Comparison of ENCODE assay signal across 1 cellular context in the genomic region with DNA sequence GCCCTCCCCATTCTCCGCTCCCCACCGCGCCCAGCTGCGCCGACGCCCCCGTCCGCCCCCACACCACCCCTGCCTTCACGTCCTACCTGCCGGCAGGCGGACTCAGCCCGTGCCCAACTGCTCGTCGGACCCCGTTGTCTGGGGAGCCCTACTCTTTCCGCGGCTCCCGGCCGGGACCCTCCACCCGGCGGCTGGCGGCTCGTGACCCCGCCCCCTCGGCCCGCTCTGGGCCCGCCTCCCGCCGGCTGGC.
TF ChIP-seq lines count a peak whose summit lies in the region.

A gene (minus strand): TSS at position 209 of the 250 bp plus-strand sequence. CDS start 9,899 bp downstream, outside the sequence.

TF ChIP-seq in HepG2, 621 proteins besides CTCF, POLR2A, EP300 and RAD21 (continued from another document and continues in another):
- TF ChIP-seq, protein P1, sequence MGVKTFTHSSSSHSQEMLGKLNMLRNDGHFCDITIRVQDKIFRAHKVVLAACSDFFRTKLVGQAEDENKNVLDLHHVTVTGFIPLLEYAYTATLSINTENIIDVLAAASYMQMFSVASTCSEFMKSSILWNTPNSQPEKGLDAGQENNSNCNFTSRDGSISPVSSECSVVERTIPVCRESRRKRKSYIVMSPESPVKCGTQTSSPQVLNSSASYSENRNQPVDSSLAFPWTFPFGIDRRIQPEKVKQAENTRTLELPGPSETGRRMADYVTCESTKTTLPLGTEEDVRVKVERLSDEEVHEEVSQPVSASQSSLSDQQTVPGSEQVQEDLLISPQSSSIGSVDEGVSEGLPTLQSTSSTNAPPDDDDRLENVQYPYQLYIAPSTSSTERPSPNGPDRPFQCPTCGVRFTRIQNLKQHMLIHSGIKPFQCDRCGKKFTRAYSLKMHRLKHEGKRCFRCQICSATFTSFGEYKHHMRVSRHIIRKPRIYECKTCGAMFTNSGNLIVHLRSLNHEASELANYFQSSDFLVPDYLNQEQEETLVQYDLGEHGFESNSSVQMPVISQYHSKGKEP (CRISPR knock-in tag; IDR thresholded peaks at IDR 0.05), result no peak
- TF ChIP-seq SIN3A (IDR thresholded peaks at IDR 0.05; ENCODE audit: borderline replicate concordance, low read depth, low read length) (no peak), ISL2 (CRISPR knock-in tag; IDR thresholded peaks at IDR 0.05) (no peak), ZNF234 (CRISPR knock-in tag; conservative IDR thresholded peaks at IDR 0.05) (0 out of 2 replicates have a peak, but pooled peaks have one; percentile 30), MTF2 (CRISPR knock-in tag; IDR thresholded peaks at IDR 0.05; ENCODE audit: borderline replicate concordance) (no peak), ZNF382 (CRISPR knock-in tag; IDR thresholded peaks at IDR 0.05; ENCODE audit: borderline replicate concordance) (no peak), NFKBIZ (CRISPR knock-in tag; IDR thresholded peaks at IDR 0.05) (no peak), TAF15 (IDR thresholded peaks at IDR 0.05; ENCODE audit: low read depth, low read length, poor library complexity, severe bottlenecking) (peak; percentile 65), FLYWCH1 (CRISPR knock-in tag; IDR thresholded peaks at IDR 0.05) (no peak), AGO2 (optimal IDR thresholded peaks at IDR 0.05; ENCODE audit: low read depth, low read length) (no peak), REL (CRISPR knock-in tag; conservative IDR thresholded peaks at IDR 0.05) (no peak; the same call in 1 of the 2 replicates), ZNF790 (CRISPR knock-in tag; IDR thresholded peaks at IDR 0.05; ENCODE audit: borderline replicate concordance) (no peak), SMARCE1 (IDR thresholded peaks at IDR 0.05; ENCODE audit: borderline replicate concordance) (no peak), GATA4 (IDR thresholded peaks at IDR 0.05; ENCODE audit: borderline replicate concordance, low read depth) (no peak), ZNF333 (CRISPR knock-in tag; IDR thresholded peaks at IDR 0.05; ENCODE audit: borderline replicate concordance) (no peak), CENPT (CRISPR knock-in tag; IDR thresholded peaks at IDR 0.05; ENCODE audit: low read depth) (no peak), ZNF569 (CRISPR knock-in tag; IDR thresholded peaks at IDR 0.05; ENCODE audit: borderline replicate concordance) (no peak), MTA3 (CRISPR knock-in tag; IDR thresholded peaks at IDR 0.05) (no peak), ZNF607 (CRISPR knock-in tag; IDR thresholded peaks at IDR 0.05; ENCODE audit: borderline replicate concordance) (no peak), ZNF329 (CRISPR knock-in tag; IDR thresholded peaks at IDR 0.05; ENCODE audit: low read depth) (0 out of 2 replicates have a peak, but pooled peaks have one; percentile 58), SMC3 (IDR thresholded peaks at IDR 0.05; ENCODE audit: low read length) (no peak), ZNF780A (CRISPR knock-in tag; IDR thresholded peaks at IDR 0.05) (no peak), CEBPB (IDR thresholded peaks at IDR 0.05; ENCODE audit: borderline replicate concordance, low read depth, low read length) (no peak), EEA1 (CRISPR knock-in tag; IDR thresholded peaks at IDR 0.05; ENCODE audit: borderline replicate concordance) (no peak), ATF7-NPFF (CRISPR knock-in tag; IDR thresholded peaks at IDR 0.05; ENCODE audit: low read depth) (no peak), PAWR (CRISPR knock-in tag; IDR thresholded peaks at IDR 0.05; ENCODE audit: borderline replicate concordance) (no peak), ZNF672 (CRISPR knock-in tag; IDR thresholded peaks at IDR 0.05) (0 out of 2 replicates have a peak, but pooled peaks have one; percentile 15), RBM22 (optimal IDR thresholded peaks at IDR 0.05; ENCODE audit: low read length) (no peak), ZNF660 (CRISPR knock-in tag; IDR thresholded peaks at IDR 0.05; ENCODE audit: borderline replicate concordance, low read depth) (no peak), POLR2AphosphoS5 (IDR thresholded peaks at IDR 0.05; ENCODE audit: low read depth, low read length) (no peak), ZNF879 (CRISPR knock-in tag; IDR thresholded peaks at IDR 0.05) (no peak)
- TF ChIP-seq, protein P2, sequence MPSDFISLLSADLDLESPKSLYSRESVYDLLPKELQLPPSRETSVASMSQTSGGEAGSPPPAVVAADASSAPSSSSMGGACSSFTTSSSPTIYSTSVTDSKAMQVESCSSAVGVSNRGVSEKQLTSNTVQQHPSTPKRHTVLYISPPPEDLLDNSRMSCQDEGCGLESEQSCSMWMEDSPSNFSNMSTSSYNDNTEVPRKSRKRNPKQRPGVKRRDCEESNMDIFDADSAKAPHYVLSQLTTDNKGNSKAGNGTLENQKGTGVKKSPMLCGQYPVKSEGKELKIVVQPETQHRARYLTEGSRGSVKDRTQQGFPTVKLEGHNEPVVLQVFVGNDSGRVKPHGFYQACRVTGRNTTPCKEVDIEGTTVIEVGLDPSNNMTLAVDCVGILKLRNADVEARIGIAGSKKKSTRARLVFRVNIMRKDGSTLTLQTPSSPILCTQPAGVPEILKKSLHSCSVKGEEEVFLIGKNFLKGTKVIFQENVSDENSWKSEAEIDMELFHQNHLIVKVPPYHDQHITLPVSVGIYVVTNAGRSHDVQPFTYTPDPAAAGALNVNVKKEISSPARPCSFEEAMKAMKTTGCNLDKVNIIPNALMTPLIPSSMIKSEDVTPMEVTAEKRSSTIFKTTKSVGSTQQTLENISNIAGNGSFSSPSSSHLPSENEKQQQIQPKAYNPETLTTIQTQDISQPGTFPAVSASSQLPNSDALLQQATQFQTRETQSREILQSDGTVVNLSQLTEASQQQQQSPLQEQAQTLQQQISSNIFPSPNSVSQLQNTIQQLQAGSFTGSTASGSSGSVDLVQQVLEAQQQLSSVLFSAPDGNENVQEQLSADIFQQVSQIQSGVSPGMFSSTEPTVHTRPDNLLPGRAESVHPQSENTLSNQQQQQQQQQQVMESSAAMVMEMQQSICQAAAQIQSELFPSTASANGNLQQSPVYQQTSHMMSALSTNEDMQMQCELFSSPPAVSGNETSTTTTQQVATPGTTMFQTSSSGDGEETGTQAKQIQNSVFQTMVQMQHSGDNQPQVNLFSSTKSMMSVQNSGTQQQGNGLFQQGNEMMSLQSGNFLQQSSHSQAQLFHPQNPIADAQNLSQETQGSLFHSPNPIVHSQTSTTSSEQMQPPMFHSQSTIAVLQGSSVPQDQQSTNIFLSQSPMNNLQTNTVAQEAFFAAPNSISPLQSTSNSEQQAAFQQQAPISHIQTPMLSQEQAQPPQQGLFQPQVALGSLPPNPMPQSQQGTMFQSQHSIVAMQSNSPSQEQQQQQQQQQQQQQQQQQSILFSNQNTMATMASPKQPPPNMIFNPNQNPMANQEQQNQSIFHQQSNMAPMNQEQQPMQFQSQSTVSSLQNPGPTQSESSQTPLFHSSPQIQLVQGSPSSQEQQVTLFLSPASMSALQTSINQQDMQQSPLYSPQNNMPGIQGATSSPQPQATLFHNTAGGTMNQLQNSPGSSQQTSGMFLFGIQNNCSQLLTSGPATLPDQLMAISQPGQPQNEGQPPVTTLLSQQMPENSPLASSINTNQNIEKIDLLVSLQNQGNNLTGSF (CRISPR knock-in tag; IDR thresholded peaks at IDR 0.05), result no peak
- TF ChIP-seq, protein P3, sequence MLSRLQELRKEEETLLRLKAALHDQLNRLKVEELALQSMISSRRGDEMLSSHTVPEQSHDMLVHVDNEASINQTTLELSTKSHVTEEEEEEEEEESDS (CRISPR knock-in tag; IDR thresholded peaks at IDR 0.05; ENCODE audit: borderline replicate concordance), result no peak
- TF ChIP-seq, protein P4, sequence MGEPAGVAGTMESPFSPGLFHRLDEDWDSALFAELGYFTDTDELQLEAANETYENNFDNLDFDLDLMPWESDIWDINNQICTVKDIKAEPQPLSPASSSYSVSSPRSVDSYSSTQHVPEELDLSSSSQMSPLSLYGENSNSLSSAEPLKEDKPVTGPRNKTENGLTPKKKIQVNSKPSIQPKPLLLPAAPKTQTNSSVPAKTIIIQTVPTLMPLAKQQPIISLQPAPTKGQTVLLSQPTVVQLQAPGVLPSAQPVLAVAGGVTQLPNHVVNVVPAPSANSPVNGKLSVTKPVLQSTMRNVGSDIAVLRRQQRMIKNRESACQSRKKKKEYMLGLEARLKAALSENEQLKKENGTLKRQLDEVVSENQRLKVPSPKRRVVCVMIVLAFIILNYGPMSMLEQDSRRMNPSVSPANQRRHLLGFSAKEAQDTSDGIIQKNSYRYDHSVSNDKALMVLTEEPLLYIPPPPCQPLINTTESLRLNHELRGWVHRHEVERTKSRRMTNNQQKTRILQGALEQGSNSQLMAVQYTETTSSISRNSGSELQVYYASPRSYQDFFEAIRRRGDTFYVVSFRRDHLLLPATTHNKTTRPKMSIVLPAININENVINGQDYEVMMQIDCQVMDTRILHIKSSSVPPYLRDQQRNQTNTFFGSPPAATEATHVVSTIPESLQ (CRISPR knock-in tag; conservative IDR thresholded peaks at IDR 0.05), result 0 out of 2 replicates have a peak, but pooled peaks have one; percentile 12
- TF ChIP-seq, protein P5, sequence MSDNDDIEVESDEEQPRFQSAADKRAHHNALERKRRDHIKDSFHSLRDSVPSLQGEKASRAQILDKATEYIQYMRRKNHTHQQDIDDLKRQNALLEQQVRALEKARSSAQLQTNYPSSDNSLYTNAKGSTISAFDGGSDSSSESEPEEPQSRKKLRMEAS (IDR thresholded peaks at IDR 0.05), result peak; percentile 66
- TF ChIP-seq, protein P6, sequence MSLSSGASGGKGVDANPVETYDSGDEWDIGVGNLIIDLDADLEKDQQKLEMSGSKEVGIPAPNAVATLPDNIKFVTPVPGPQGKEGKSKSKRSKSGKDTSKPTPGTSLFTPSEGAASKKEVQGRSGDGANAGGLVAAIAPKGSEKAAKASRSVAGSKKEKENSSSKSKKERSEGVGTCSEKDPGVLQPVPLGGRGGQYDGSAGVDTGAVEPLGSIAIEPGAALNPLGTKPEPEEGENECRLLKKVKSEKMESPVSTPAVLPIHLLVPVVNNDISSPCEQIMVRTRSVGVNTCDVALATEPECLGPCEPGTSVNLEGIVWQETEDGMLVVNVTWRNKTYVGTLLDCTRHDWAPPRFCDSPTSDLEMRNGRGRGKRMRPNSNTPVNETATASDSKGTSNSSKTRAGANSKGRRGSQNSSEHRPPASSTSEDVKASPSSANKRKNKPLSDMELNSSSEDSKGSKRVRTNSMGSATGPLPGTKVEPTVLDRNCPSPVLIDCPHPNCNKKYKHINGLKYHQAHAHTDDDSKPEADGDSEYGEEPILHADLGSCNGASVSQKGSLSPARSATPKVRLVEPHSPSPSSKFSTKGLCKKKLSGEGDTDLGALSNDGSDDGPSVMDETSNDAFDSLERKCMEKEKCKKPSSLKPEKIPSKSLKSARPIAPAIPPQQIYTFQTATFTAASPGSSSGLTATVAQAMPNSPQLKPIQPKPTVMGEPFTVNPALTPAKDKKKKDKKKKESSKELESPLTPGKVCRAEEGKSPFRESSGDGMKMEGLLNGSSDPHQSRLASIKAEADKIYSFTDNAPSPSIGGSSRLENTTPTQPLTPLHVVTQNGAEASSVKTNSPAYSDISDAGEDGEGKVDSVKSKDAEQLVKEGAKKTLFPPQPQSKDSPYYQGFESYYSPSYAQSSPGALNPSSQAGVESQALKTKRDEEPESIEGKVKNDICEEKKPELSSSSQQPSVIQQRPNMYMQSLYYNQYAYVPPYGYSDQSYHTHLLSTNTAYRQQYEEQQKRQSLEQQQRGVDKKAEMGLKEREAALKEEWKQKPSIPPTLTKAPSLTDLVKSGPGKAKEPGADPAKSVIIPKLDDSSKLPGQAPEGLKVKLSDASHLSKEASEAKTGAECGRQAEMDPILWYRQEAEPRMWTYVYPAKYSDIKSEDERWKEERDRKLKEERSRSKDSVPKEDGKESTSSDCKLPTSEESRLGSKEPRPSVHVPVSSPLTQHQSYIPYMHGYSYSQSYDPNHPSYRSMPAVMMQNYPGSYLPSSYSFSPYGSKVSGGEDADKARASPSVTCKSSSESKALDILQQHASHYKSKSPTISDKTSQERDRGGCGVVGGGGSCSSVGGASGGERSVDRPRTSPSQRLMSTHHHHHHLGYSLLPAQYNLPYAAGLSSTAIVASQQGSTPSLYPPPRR (CRISPR knock-in tag; IDR thresholded peaks at IDR 0.05; ENCODE audit: borderline replicate concordance), result no peak
- TF ChIP-seq, protein P7, sequence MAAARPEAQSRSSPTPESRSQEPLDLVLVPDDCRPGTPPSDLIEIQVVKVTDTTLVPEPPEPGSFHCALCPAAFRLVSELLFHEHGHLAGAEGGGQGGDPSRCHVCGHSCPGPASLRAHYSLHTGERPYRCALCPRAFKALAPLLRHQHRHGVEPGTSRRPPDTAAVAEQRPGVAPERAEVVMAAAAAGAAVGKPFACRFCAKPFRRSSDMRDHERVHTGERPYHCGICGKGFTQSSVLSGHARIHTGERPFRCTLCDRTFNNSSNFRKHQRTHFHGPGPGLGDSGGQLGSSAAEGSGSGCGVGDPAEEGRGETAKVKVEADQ (CRISPR knock-in tag; IDR thresholded peaks at IDR 0.05; ENCODE audit: borderline replicate concordance), result 0 out of 2 replicates have a peak, but pooled peaks have one; percentile 22
- TF ChIP-seq, protein P8, sequence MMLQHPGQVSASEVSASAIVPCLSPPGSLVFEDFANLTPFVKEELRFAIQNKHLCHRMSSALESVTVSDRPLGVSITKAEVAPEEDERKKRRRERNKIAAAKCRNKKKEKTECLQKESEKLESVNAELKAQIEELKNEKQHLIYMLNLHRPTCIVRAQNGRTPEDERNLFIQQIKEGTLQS (CRISPR knock-in tag; IDR thresholded peaks at IDR 0.05), result no peak
- TF ChIP-seq, protein P9, sequence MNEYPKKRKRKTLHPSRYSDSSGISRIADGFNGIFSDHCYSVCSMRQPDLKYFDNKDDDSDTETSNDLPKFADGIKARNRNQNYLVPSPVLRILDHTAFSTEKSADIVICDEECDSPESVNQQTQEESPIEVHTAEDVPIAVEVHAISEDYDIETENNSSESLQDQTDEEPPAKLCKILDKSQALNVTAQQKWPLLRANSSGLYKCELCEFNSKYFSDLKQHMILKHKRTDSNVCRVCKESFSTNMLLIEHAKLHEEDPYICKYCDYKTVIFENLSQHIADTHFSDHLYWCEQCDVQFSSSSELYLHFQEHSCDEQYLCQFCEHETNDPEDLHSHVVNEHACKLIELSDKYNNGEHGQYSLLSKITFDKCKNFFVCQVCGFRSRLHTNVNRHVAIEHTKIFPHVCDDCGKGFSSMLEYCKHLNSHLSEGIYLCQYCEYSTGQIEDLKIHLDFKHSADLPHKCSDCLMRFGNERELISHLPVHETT (CRISPR knock-in tag; conservative IDR thresholded peaks at IDR 0.05), result no peak
- TF ChIP-seq, protein P10, sequence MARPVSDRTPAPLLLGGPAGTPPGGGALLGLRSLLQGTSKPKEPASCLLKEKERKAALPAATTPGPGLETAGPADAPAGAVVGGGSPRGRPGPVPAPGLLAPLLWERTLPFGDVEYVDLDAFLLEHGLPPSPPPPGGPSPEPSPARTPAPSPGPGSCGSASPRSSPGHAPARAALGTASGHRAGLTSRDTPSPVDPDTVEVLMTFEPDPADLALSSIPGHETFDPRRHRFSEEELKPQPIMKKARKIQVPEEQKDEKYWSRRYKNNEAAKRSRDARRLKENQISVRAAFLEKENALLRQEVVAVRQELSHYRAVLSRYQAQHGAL (CRISPR knock-in tag; IDR thresholded peaks at IDR 0.05; ENCODE audit: not compliant biosample characterization), result no peak
